Comparison of ENCODE assay signal across 24 cellular contexts in the genomic region with DNA sequence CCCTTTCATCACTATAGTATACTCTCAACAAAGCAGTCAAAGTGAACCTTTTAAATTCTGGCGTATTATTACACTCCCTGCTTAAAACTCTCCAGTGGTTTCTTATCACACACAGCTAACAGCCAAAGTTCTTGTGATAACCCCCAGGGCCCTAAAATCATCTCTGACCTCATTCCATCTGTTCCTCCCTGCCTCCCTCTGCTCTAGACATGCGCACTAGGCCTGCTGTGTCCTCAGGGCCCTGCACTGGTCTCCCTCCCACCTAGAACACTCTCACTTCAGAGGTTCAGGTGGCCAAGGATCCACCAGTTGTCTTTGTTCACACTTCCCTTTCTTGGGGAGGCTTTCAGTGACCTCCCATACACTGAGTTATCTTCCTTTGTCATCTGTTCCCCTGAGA.
"Had no signal": no experiment of that assay in that cellular context is flagged by ENCODE, and none has a peak within 500 bp of the region (broad histone marks: within the 10 kb centered on the region; RNA-seq: fewer than 3 reads in every experiment).

No MANE protein-coding gene starts in this region.

- H3K9ac ChIP-seq: parathyroid adenoma had no signal

- DNase-seq: effector memory CD8-positive, alpha-beta T cell; head of caudate nucleus; left ventricle myocardium superior; lower lobe of right lung; mucosa of descending colon; naive B cell; right lobe of liver; stimulated activated CD4-positive, alpha-beta T cell treated with anti-CD3 and anti-CD28 coated beads, Interleukin-12 subunit alpha, Interleukin-12 subunit beta, amount 100 ng/mL, for 4 hours; stimulated activated CD4-positive, alpha-beta T cell treated with anti-CD3 and anti-CD28 coated beads, Interleukin-1b, Interleukin-23, amount 100 ng/mL, for 48 hours; stimulated activated CD4-positive, alpha-beta T cell treated with anti-CD3 and anti-CD28 coated beads, Interleukin-4, amount 100 ng/mL, for 1 hour; stimulated activated CD8-positive, alpha-beta memory T cell treated with anti-CD3 and anti-CD28 coated beads, Interleukin-4, amount 100 ng/mL, for 48 hours; stimulated activated naive CD4-positive, alpha-beta T cell; stomach; thyroid gland; upper lobe of left lung had no signal

- H3K27ac ChIP-seq: coronary artery, lower lobe of right lung, parathyroid adenoma, right lobe of liver, stomach, thyroid gland, upper lobe of left lung had no signal

- H3K4me1 ChIP-seq: lower lobe of right lung, parathyroid adenoma, right lobe of liver, stomach, thyroid gland, upper lobe of left lung had no signal

- H3K27ac Mint-ChIP-seq: effector memory CD8-positive, alpha-beta T cell; naive B cell; natural killer cell treated with Interleukin-12 subunit alpha and Interleukin-12 subunit beta and Interleukin-15 and Interleukin-18, amount 100 ng/mL, for 72 hours; progenitor cell of endocrine pancreas had no signal

- H3K4me3 ChIP-seq: coronary artery, lower lobe of right lung, mucosa of descending colon, right lobe of liver, smooth muscle cell, stomach, thyroid gland, upper lobe of left lung had no signal

- H3K4me1 Mint-ChIP-seq: naive B cell, neural crest cell had no signal

- H3K36me3 Mint-ChIP-seq: naive B cell; natural killer cell treated with Interleukin-12 subunit alpha and Interleukin-12 subunit beta and Interleukin-15 and Interleukin-18, amount 100 ng/mL, for 72 hours had no signal

- H3K4me2 ChIP-seq: smooth muscle cell had no signal

- H2AFZ ChIP-seq: parathyroid adenoma had no signal

- H3K9me3 ChIP-seq: lower lobe of right lung, mucosa of descending colon, right lobe of liver, stomach, thyroid gland, upper lobe of left lung had no signal

- H3K79me2 ChIP-seq: parathyroid adenoma had no signal

- H3K27me3 Mint-ChIP-seq: effector memory CD8-positive, alpha-beta T cell; naive B cell; natural killer cell treated with Interleukin-12 subunit alpha and Interleukin-12 subunit beta and Interleukin-15 and Interleukin-18, amount 100 ng/mL, for 72 hours; progenitor cell of endocrine pancreas had no signal

- H3K9me3 Mint-ChIP-seq: neural crest cell had no signal

- H3K4me3 Mint-ChIP-seq: effector memory CD8-positive, alpha-beta T cell; naive B cell; natural killer cell treated with Interleukin-12 subunit alpha and Interleukin-12 subunit beta and Interleukin-15 and Interleukin-18, amount 100 ng/mL, for 72 hours; neural crest cell had no signal

- H3K36me3 ChIP-seq: lower lobe of right lung, right lobe of liver, stomach, thyroid gland, upper lobe of left lung had no signal

- H3K27me3 ChIP-seq: right lobe of liver, stomach, thyroid gland, upper lobe of left lung had no signal

- FAIRE-seq: endometrium, keratinocyte, urothelium cell line had no signal
